Comparison of ENCODE assay signal across 8 cellular contexts in the genomic region with DNA sequence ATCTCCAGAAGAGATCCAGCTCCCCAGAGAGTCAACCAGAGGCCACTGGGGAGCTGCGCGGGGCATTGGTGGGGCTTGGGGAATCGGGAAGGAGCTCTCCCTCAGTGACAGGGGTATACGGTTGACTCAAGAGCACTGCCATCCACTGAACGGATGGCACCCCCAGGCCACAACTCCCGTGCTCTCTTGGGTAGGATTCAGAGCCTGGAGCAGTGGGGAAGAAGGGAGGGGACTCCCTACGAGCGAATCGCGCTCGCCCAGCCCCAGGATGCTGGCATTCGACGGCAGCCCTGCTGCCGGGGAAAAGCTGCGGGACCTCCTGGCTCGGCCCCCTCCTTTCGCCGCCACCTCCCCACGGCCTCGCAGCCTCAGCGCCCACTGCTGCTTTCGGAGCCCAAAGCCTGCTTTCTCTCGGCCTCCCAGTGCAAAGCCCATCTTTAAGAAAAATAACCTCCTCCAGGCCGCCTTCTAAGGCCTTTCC. TPM values are rescaled to one million over a fixed set of nuclear protein-coding genes. Genes with fewer than 3 reads are reported as not detected.
DNase-seq lines count a peak whose midpoint lies in the region; ATAC-seq and TF ChIP-seq lines count a peak whose summit lies in the region.

No MANE protein-coding gene starts in this region.

- DNase-seq in breast epithelium (ENCODE audit: low spot score in 2 of 2) (no peak), MCF 10A (ENCODE audit: unreplicated experiment) (no peak), natural killer cell (no peak), uterus (no peak), omental fat pad (ENCODE audit: low spot score) (no peak), EL (no peak)
- no peak for DNase-seq in effector memory CD8-positive, alpha-beta T cell

- no peaks in the 10 kb centered on the region for H3K9me3 ChIP-seq in breast epithelium
- H3K9me3 ChIP-seq in uterus: no peaks in the 10 kb centered on the region

- no peak overlapping the region for H3K4me3 Mint-ChIP-seq in MCF 10A (ENCODE audit: unreplicated experiment)
- H3K4me3 Mint-ChIP-seq in effector memory CD8-positive, alpha-beta T cell: peak overlapping the region; percentile 71 to 75
- peak overlapping the region; percentile 90 for H3K4me3 Mint-ChIP-seq in natural killer cell

- H3K27me3 ChIP-seq in breast epithelium (no peaks in the 10 kb centered on the region), uterus (no peaks in the 10 kb centered on the region)

- intact Hi-C loops in breast epithelium (cut with DNase I; ENCODE audit: low total_unique reads): loop anchor here (1.0 kb wide), 1 partner anchor 27 kb away; no protein-coding TSS in a partner anchor
- intact Hi-C loops in MCF 10A (cut with micrococcal nuclease): no loop called here
- intact Hi-C loops in natural killer cell (cut with micrococcal nuclease): no loop called here
- intact Hi-C loops in uterus (cut with DNase I; ENCODE audit: low total_unique reads): no loop called here

- H3K4me1 Mint-ChIP-seq in MCF 10A (ENCODE audit: insufficient read depth, unreplicated experiment) (peaks cover 14% of the 10 kb centered on the region), natural killer cell (peaks cover 5 to 24% of the 10 kb centered on the region in 2 donors)
- H3K4me1 Mint-ChIP-seq in effector memory CD8-positive, alpha-beta T cell (ENCODE audit: low read depth in 2 of 2): peaks cover 5 to 9% of the 10 kb centered on the region in 2 donors

- no peaks in the 10 kb centered on the region for H3K9me3 Mint-ChIP-seq in MCF 10A (ENCODE audit: unreplicated experiment)
- no peaks in the 10 kb centered on the region for H3K9me3 Mint-ChIP-seq in effector memory CD8-positive, alpha-beta T cell
- H3K9me3 Mint-ChIP-seq in natural killer cell: no peaks in the 10 kb centered on the region

- TF ChIP-seq CTCF in breast epithelium (IDR thresholded peaks at IDR 0.05): no peak
- no peak for TF ChIP-seq CTCF in MCF 10A (IDR thresholded peaks at IDR 0.05; ENCODE audit: unreplicated experiment)
- TF ChIP-seq CTCF in natural killer cell (IDR thresholded peaks at IDR 0.05): no peak
- TF ChIP-seq CTCF in uterus (IDR thresholded peaks at IDR 0.05): no peak
- TF ChIP-seq CTCF in omental fat pad (IDR thresholded peaks at IDR 0.05): no peak

- TF ChIP-seq POLR2A in breast epithelium (IDR thresholded peaks at IDR 0.05) (no peak), uterus (IDR thresholded peaks at IDR 0.05) (no peak)

- H3K4me1 ChIP-seq in breast epithelium (peaks cover 6 to 25% of the 10 kb centered on the region in 2 donors), uterus (peaks cover 0 to 28% of the 10 kb centered on the region in 2 donors)

- peak; percentile 7 for ATAC-seq in effector memory CD8-positive, alpha-beta T cell (replicated peaks)
- ATAC-seq in natural killer cell: peak in 1 of 3 donors; percentile 9
- ATAC-seq in GM19324 (IDR thresholded peaks at IDR 0.05; ENCODE audit: low FRiP score, unreplicated experiment): no peak
- ATAC-seq in omental fat pad (ENCODE audit: low FRiP score): no peak

- H3K27me3 Mint-ChIP-seq in MCF 10A (ENCODE audit: insufficient read depth, unreplicated experiment) (no peaks in the 10 kb centered on the region), natural killer cell (ENCODE audit: low read depth in 2 of 2) (peaks cover 9 to 36% of the 10 kb centered on the region in 2 donors)
- peaks cover 35 to 80% of the 10 kb centered on the region in 2 donors for H3K27me3 Mint-ChIP-seq in effector memory CD8-positive, alpha-beta T cell

- H3K36me3 ChIP-seq in breast epithelium (no peaks in the 10 kb centered on the region), uterus (no peaks in the 10 kb centered on the region)

- BruUV-seq in MCF 10A (replicated peaks; lab: Mats Ljungman, UMichigan): no TSS peak

- H3K4me3 ChIP-seq in breast epithelium: peak overlapping the region; percentile 42 to 65 (median 43)
- peak overlapping the region; percentile 28 to 34 for H3K4me3 ChIP-seq in uterus

- POLR2A ChIA-PET in MCF 10A (lab: Yijun Ruan, JAX): no interaction called here

- CTCF ChIA-PET in MCF 10A (lab: Yijun Ruan, JAX): no interaction called here

- no peak overlapping the region for H3K27ac Mint-ChIP-seq in MCF 10A (ENCODE audit: low read depth, unreplicated experiment)
- H3K27ac Mint-ChIP-seq in effector memory CD8-positive, alpha-beta T cell: peak overlapping the region in 1 of 2 donors; percentile 5
- peak overlapping the region in 1 of 2 donors; percentile 60 for H3K27ac Mint-ChIP-seq in natural killer cell

- H3K27ac ChIP-seq in breast epithelium (peak overlapping the region; percentile 73 to 82), uterus (peak overlapping the region; percentile 54 to 71)

- H3K36me3 Mint-ChIP-seq in MCF 10A (ENCODE audit: insufficient read depth, unreplicated experiment) (no peaks in the 10 kb centered on the region), natural killer cell (no peaks in the 10 kb centered on the region)
- peaks cover 3% of the 10 kb centered on the region for H3K36me3 Mint-ChIP-seq in effector memory CD8-positive, alpha-beta T cell (ENCODE audit: insufficient read depth)

RNA-seq across cellular contexts. Expression of a gene that starts 0.5 kb away (rescaled TPM):
- total RNA-seq in breast epithelium: 1 to 10 TPM; 1.3 to 6.9 (median 3.6) TPM
- total RNA-seq in MCF 10A (2022): not detected in 2 replicates
- 1 to 10 TPM in 2 of 3 donors, under 1 TPM in 1; 0.66 to 3.0 (median 1.4) TPM for total RNA-seq in natural killer cell
- total RNA-seq in uterus: 10 to 100 TPM; 13.4 to 26.6 (median 16.2) TPM
- 10 to 100 TPM in 2 of 4 donors, 1 to 10 TPM in 2; 1.0 to 24.9 (median 8.9) TPM for total RNA-seq in omental fat pad

RNA-seq across cellular contexts. Expression of a gene that starts 22.4 kb away (rescaled TPM):
- total RNA-seq in breast epithelium (10 to 100 TPM; 17.4 to 20.3 (median 19.3) TPM), MCF 10A (2022) (5.9 and 7.6 TPM in 2 replicates), natural killer cell (1 to 10 TPM in 2 of 3 donors, under 1 TPM in 1; 0.88 to 2.5 (median 1.8) TPM), uterus (10 to 100 TPM; 14.7 to 30.6 (median 25.6) TPM), omental fat pad (10 to 100 TPM in 2 of 4 donors, 1 to 10 TPM in 2; 8.0 to 14.2 (median 11.4) TPM)

RNA-seq across cellular contexts. Expression of a gene that starts 37.1 kb away (rescaled TPM):
- total RNA-seq in breast epithelium (10 to 100 TPM in 2 of 3 donors, under 1 TPM in 1; 0.32 to 66.9 (median 10.2) TPM), MCF 10A (2022) (0.42 and 0.86 TPM in 2 replicates), natural killer cell (not detected), uterus (10 to 100 TPM in 2 of 4 donors, 1 to 10 TPM in 2; 1.2 to 82.1 (median 9.7) TPM), omental fat pad (1 to 10 TPM in 3 of 4 donors, not detected in 1; 1.7 to 2.7 (median 2.0) TPM)
